ENCODE assay signal across 29 cellular contexts in genomic region chr6:75761489-75761888, GRCh38.
"Had no signal": no experiment of that assay in that cellular context is flagged by ENCODE, and none has a peak within 500 bp of the region (broad histone marks: within the 10 kb centered on the region; RNA-seq: fewer than 3 reads in every experiment).

No MANE protein-coding gene starts in this region.

- ATAC-seq: activated CD4-positive, CD25-positive, alpha-beta regulatory T cell treated with anti-CD3 and anti-CD28 coated beads, Interleukin-2, amount 50 U/mL, for 24 hours; activated CD8-positive, alpha-beta T cell treated with anti-CD3 and anti-CD28 coated beads for 36 hours; activated T-cell treated with anti-CD3 and anti-CD28 coated beads, Interleukin-2, amount 50 U/mL, for 4 hours; activated T-helper 17 cell treated with anti-CD3 and anti-CD28 coated beads, Interleukin-2, amount 50 U/mL, for 72 hours; esophagus mucosa; T-helper 17 cell had no signal

- DNase-seq: activated B cell treated with CpG ODN at 0.5 μM for 24 hours; activated CD4-positive, alpha-beta T cell treated with anti-CD3 and anti-CD28 coated beads for 48 hours; activated CD4-positive, alpha-beta T cell treated with anti-CD3 and anti-CD28 coated beads, Interleukin-2, amount 50 U/mL, for 1 hour; activated CD4-positive, alpha-beta T cell treated with anti-CD3 and anti-CD28 coated beads, Interleukin-2, amount 50 U/mL, for 48 hours; activated CD8-positive, alpha-beta memory T cell treated with anti-CD3 and anti-CD28 coated beads for 24 hours; activated CD8-positive, alpha-beta T cell treated with anti-CD3 and anti-CD28 coated beads for 36 hours; activated effector memory CD4-positive, alpha-beta T cell treated with Interleukin-2 at 50 U/mL for 16 hours; activated gamma-delta T cell treated with Interleukin-2 at 50 U/mL for 16 hours; activated naive CD4-positive, alpha-beta T cell treated with anti-CD3 and anti-CD28 coated beads, Interleukin-2, amount 50 U/mL, for 16 hours; activated naive CD4-positive, alpha-beta T cell treated with Interleukin-2 at 50 U/mL for 16 hours; activated T-cell treated with anti-CD3 and anti-CD28 coated beads, Interleukin-2, amount 50 U/mL, for 4 hours; amniotic stem cell; anterior cingulate cortex; brain microvascular endothelial cell; dorsolateral prefrontal cortex; effector memory CD4-positive, alpha-beta T cell; endodermal cell; foreskin fibroblast; head of caudate nucleus; T-helper 17 cell; T1000; WERI-Rb-1 had no signal

- H3K4me3 ChIP-seq: coronary artery, dorsolateral prefrontal cortex had no signal

- H3K36me3 ChIP-seq: brain microvascular endothelial cell, WERI-Rb-1 had no signal

- H3K27me3 ChIP-seq: brain microvascular endothelial cell, dorsolateral prefrontal cortex had no signal

- H3K27ac ChIP-seq: brain microvascular endothelial cell, coronary artery, WERI-Rb-1 had no signal

- FAIRE-seq: astrocyte, bronchial epithelial cell, frontal cortex had no signal
